In genomic region chr2:29114841-29115609, GRCh38 we compare ENCODE assay signal across 8 cellular contexts. TPM values are rescaled to one million over a fixed set of nuclear protein-coding genes. Genes with fewer than 3 reads are reported as not detected.
DNase-seq lines count a peak whose midpoint lies in the region; ATAC-seq and TF ChIP-seq lines count a peak whose summit lies in the region.

A gene with protein sequence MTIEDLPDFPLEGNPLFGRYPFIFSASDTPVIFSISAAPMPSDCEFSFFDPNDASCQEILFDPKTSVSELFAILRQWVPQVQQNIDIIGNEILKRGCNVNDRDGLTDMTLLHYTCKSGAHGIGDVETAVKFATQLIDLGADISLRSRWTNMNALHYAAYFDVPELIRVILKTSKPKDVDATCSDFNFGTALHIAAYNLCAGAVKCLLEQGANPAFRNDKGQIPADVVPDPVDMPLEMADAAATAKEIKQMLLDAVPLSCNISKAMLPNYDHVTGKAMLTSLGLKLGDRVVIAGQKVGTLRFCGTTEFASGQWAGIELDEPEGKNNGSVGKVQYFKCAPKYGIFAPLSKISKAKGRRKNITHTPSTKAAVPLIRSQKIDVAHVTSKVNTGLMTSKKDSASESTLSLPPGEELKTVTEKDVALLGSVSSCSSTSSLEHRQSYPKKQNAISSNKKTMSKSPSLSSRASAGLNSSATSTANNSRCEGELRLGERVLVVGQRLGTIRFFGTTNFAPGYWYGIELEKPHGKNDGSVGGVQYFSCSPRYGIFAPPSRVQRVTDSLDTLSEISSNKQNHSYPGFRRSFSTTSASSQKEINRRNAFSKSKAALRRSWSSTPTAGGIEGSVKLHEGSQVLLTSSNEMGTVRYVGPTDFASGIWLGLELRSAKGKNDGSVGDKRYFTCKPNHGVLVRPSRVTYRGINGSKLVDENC (plus strand): TSS chr2:29115415. CDS start chr2:29121389, 5,974 bp downstream.

- H3K27me3 ChIP-seq in mucosa of stomach (ENCODE audit: control insufficient read depth, insufficient read depth, low read length): no peaks in the 10 kb centered on the region

- H3K36me3 ChIP-seq in mucosa of stomach (ENCODE audit: control insufficient read depth, insufficient read depth, low read length): no peaks in the 10 kb centered on the region

- no peak for TF ChIP-seq CTCF in epithelial cell of proximal tubule (conservative IDR thresholded peaks at IDR 0.05; ENCODE audit: low read depth, low read length)

- ATAC-seq in GM21529 (IDR thresholded peaks at IDR 0.05; ENCODE audit: unreplicated experiment): peak; percentile 43

- H3K4me1 ChIP-seq in mucosa of stomach (ENCODE audit: control insufficient read depth, insufficient read depth, low read length): peaks cover 23% of the 10 kb centered on the region

- H3K9me3 ChIP-seq in mucosa of stomach (ENCODE audit: control insufficient read depth, low read length): no peaks in the 10 kb centered on the region

- DNase-seq in COLO829 (ENCODE audit: low spot score) (peak; percentile 58), NCI-H2171 (lab: John Stamatoyannopoulos, UW) (peak; percentile 46), activated T-cell treated with anti-CD3 and anti-CD28 coated beads for 48 hours (ENCODE audit: low read depth) (peak; percentile 73), epithelial cell of proximal tubule (ENCODE audit: low read depth) (no peak), islet precursor cell (no peak)
- DNase-seq in stimulated activated CD8-positive, alpha-beta memory T cell treated with anti-CD3 and anti-CD28 coated beads, Interleukin-4, amount 100 ng/mL, for 48 hours: peak; percentile 77

- peak within 1 kb of the TSS; percentile 74 for H3K9ac ChIP-seq in mucosa of stomach (ENCODE audit: low read length)

- H3K4me3 ChIP-seq in epithelial cell of proximal tubule (ENCODE audit: low read depth, low read length) (peak within 1 kb of the TSS; percentile 74), mucosa of stomach (ENCODE audit: low read length) (peak within 1 kb of the TSS; percentile 38)

RNA-seq across cellular contexts. Expression of the gene that starts here (rescaled TPM):
- 21.3 and 22.8 TPM in 2 replicates for total RNA-seq in epithelial cell of proximal tubule

Comparison
In these comparisons a context has a peak if more than half of its experiments do, and no peak if none do; other contexts are left out.
1. DNase-seq: peak in COLO829 (single experiment), NCI-H2171 (single experiment), activated T-cell treated with anti-CD3 and anti-CD28 coated beads for 48 hours (single experiment) and stimulated activated CD8-positive, alpha-beta memory T cell treated with anti-CD3 and anti-CD28 coated beads, Interleukin-4, amount 100 ng/mL, for 48 hours (single experiment); none in epithelial cell of proximal tubule (single experiment) and islet precursor cell (single experiment).